ENCODE assay signal across 20 cellular contexts in genomic region chr2:171274757-171275156, GRCh38.
"Had no signal": no experiment of that assay in that cellular context is flagged by ENCODE, and none has a peak within 500 bp of the region (broad histone marks: within the 10 kb centered on the region; RNA-seq: fewer than 3 reads in every experiment).

No MANE protein-coding gene starts in this region.

- H3K36me3 Mint-ChIP-seq: stimulated activated effector memory CD8-positive, alpha-beta T cell treated with anti-CD3 and anti-CD28 coated beads, Interleukin-12 subunit alpha, Interleukin-12 subunit beta, amount 100 ng/mL, for 72 hours; type B pancreatic cell had no signal

- DNase-seq: effector memory CD8-positive, alpha-beta T cell; hypothalamus; left ventricle myocardium superior; lower lobe of right lung; naive thymus-derived CD8-positive, alpha-beta T cell; nephron progenitor cell; nucleus accumbens; sigmoid colon; stimulated activated CD4-positive, alpha-beta T cell treated with anti-CD3 and anti-CD28 coated beads, Interleukin-2, amount 100 ng/mL, for 24 hours; stimulated activated CD4-positive, alpha-beta T cell treated with anti-CD3 and anti-CD28 coated beads, Interleukin-4, amount 100 ng/mL, for 24 hours; stimulated activated naive CD4-positive, alpha-beta T cell treated with Interleukin-2 at 50 U/mL for 16 hours; stomach; tibial artery had no signal

- H3K9me3 ChIP-seq: lower lobe of right lung, prostate gland, right atrium auricular region, sigmoid colon, stomach, tibial artery had no signal

- H3K4me3 ChIP-seq: coronary artery, lower lobe of right lung, prostate gland, right atrium auricular region, sigmoid colon, stomach, tibial artery had no signal

- H3K4me1 Mint-ChIP-seq: nephron progenitor cell; stimulated activated effector memory CD8-positive, alpha-beta T cell treated with anti-CD3 and anti-CD28 coated beads, Interleukin-12 subunit alpha, Interleukin-12 subunit beta, amount 100 ng/mL, for 72 hours had no signal

- H3K4me1 ChIP-seq: prostate gland, right atrium auricular region had no signal

- FAIRE-seq: frontal cortex, keratinocyte had no signal

- H3K27me3 ChIP-seq: right atrium auricular region, sigmoid colon, stomach, tibial artery had no signal

- ATAC-seq: effector memory CD8-positive, alpha-beta T cell; left ventricle myocardium superior; lower lobe of right lung; naive thymus-derived CD8-positive, alpha-beta T cell; stimulated activated effector memory CD8-positive, alpha-beta T cell treated with anti-CD3 and anti-CD28 coated beads, Interleukin-12 subunit alpha, Interleukin-12 subunit beta, amount 100 ng/mL, for 72 hours had no signal

- H3K27ac ChIP-seq: coronary artery, lower lobe of right lung, prostate gland, right atrium auricular region, sigmoid colon, stomach, tibial artery had no signal

- H3K9me3 Mint-ChIP-seq: effector memory CD8-positive, alpha-beta T cell; stimulated activated effector memory CD8-positive, alpha-beta T cell treated with anti-CD3 and anti-CD28 coated beads, Interleukin-12 subunit alpha, Interleukin-12 subunit beta, amount 100 ng/mL, for 72 hours; type B pancreatic cell had no signal

- H3K27me3 Mint-ChIP-seq: effector memory CD8-positive, alpha-beta T cell; naive thymus-derived CD8-positive, alpha-beta T cell; type B pancreatic cell had no signal

- H3K36me3 ChIP-seq: lower lobe of right lung, prostate gland, right atrium auricular region, sigmoid colon, stomach, tibial artery had no signal

- H3K4me3 Mint-ChIP-seq: effector memory CD8-positive, alpha-beta T cell; naive thymus-derived CD8-positive, alpha-beta T cell; nephron progenitor cell; stimulated activated effector memory CD8-positive, alpha-beta T cell treated with anti-CD3 and anti-CD28 coated beads, Interleukin-12 subunit alpha, Interleukin-12 subunit beta, amount 100 ng/mL, for 72 hours; type B pancreatic cell had no signal

- H3K27ac Mint-ChIP-seq: effector memory CD8-positive, alpha-beta T cell; nephron progenitor cell; stimulated activated effector memory CD8-positive, alpha-beta T cell treated with anti-CD3 and anti-CD28 coated beads, Interleukin-12 subunit alpha, Interleukin-12 subunit beta, amount 100 ng/mL, for 72 hours; type B pancreatic cell had no signal
